15 cellular contexts compared by ENCODE assay signal in genomic region chr2:219987830-219988229, GRCh38.
DNase-seq lines count a peak whose midpoint lies in the region; FAIRE-seq and TF ChIP-seq lines count a peak whose summit lies in the region.
"Had no signal": no experiment of that assay in that cellular context is flagged by ENCODE, and none has a peak within 500 bp of the region (broad histone marks: within the 10 kb centered on the region; RNA-seq: fewer than 3 reads in every experiment).

No MANE protein-coding gene starts in this region.

- WGBS in endodermal cell (ENCODE audit: insufficient coverage in 1 of 2, insufficient read length in 1 of 2), 2 experiments: 67 to 88% methylated on average over 1 to 2 of the region's 2 CpGs

- H3K9me3 Mint-ChIP-seq in endodermal cell: peaks cover 3% of the 10 kb centered on the region

- H3K9ac ChIP-seq in keratinocyte (ENCODE audit: control insufficient read depth, extremely low read depth, insufficient read depth, low read length): no peak overlapping the region
- no peak overlapping the region for H3K9ac ChIP-seq in endodermal cell (ENCODE audit: extremely low read depth, low read length, poor library complexity, severe bottlenecking)

- H4K20me1 ChIP-seq in keratinocyte (ENCODE audit: control insufficient read depth, extremely low read depth, insufficient read depth, low read length): no peaks in the 10 kb centered on the region

- H3K4me1 ChIP-seq in keratinocyte (ENCODE audit: control insufficient read depth, extremely low read depth, insufficient read depth, low read length) (no peaks in the 10 kb centered on the region), endodermal cell (ENCODE audit: control insufficient read depth, insufficient read depth, low read length) (no peaks in the 10 kb centered on the region)
- H3K4me1 ChIP-seq: esophagus squamous epithelium, thyroid gland had no signal

- H3K9me3 ChIP-seq in keratinocyte (ENCODE audit: control insufficient read depth, low read depth, low read length) (no peaks in the 10 kb centered on the region), endodermal cell (ENCODE audit: control insufficient read depth, low read length) (peaks cover 7% of the 10 kb centered on the region)
- H3K9me3 ChIP-seq: esophagus squamous epithelium, thyroid gland had no signal

- dilution Hi-C loops in keratinocyte (cut with MboI; ENCODE audit: extremely low pct_ligation_motif_present, low sequenced_read_pairs): no loop called here

- H3K27ac Mint-ChIP-seq in endodermal cell: no peak overlapping the region
- H3K27ac Mint-ChIP-seq: CD4-positive, alpha-beta T cell; T-helper 17 cell had no signal

- H3K4me3 Mint-ChIP-seq in endodermal cell: no peak overlapping the region
- H3K4me3 Mint-ChIP-seq: CD4-positive, alpha-beta T cell; T-helper 17 cell had no signal

- no peak overlapping the region for H2AFZ ChIP-seq in keratinocyte (ENCODE audit: control insufficient read depth, low read length)

- no peaks in the 10 kb centered on the region for H3K9me1 ChIP-seq in keratinocyte (ENCODE audit: control insufficient read depth, extremely low read depth, insufficient read depth, low read length)

- TF ChIP-seq CTCF in AG09309 (IDR thresholded peaks at IDR 0.05; ENCODE audit: control insufficient read depth, insufficient read depth, low read depth, low read length, missing control alignments) (no peak), keratinocyte (optimal IDR thresholded peaks at IDR 0.05 in 1 of 3, IDR thresholded peaks at IDR 0.05 in 1 of 3, conservative IDR thresholded peaks at IDR 0.05 in 1 of 3; ENCODE audit: extremely low read depth in 1 of 3, insufficient read depth in 2 of 3, low read length in 3 of 3) (no peak), endodermal cell (conservative IDR thresholded peaks at IDR 0.05) (no peak)

- FAIRE-seq in keratinocyte (lab: Jason Lieb, UNC): no peak

- no peak overlapping the region for H3K4me2 ChIP-seq in keratinocyte (ENCODE audit: control insufficient read depth, extremely low read depth, insufficient read depth, low read depth, low read length)

- H3K27me3 Mint-ChIP-seq in endodermal cell (ENCODE audit: insufficient read depth): peaks cover 3% of the 10 kb centered on the region
- H3K27me3 Mint-ChIP-seq: CD4-positive, alpha-beta T cell had no signal

- no peaks in the 10 kb centered on the region for H3K36me3 Mint-ChIP-seq in endodermal cell (ENCODE audit: low read depth)

- DNase-seq in AG09309 (ENCODE audit: low read depth): peak; percentile 75
- peak; percentile 84 for DNase-seq in HS-5 (ENCODE audit: low read depth)
- DNase-seq in astrocyte of the hippocampus (ENCODE audit: low read depth, low spot score): peak; percentile 78
- DNase-seq in keratinocyte (ENCODE audit: low read depth, low spot score): peak; percentile 56
- DNase-seq in DMS153 treated with DMSO at 0.1 percent for 48 hours (lab: John Stamatoyannopoulos, UW; ENCODE audit: unreplicated experiment): no peak
- DNase-seq in NCI-H2081 (lab: John Stamatoyannopoulos, UW): no peak
- no peak for DNase-seq in endodermal cell
- no peak for DNase-seq in LoVo (ENCODE audit: low spot score)
- DNase-seq: CD4-positive, alpha-beta T cell; esophagus squamous epithelium; Karpas-422; NCI-H510A treated with DMSO at 0.1 percent for 48 hours; posterior cingulate gyrus; T-helper 17 cell; thyroid gland had no signal

- H3K36me3 ChIP-seq in keratinocyte (ENCODE audit: control insufficient read depth in 2 of 2, extremely low read depth in 1 of 2, insufficient read depth in 2 of 2, low read length in 2 of 2) (no peaks in the 10 kb centered on the region), endodermal cell (ENCODE audit: control insufficient read depth, insufficient read depth, low read length) (no peaks in the 10 kb centered on the region)
- H3K36me3 ChIP-seq: esophagus squamous epithelium, thyroid gland had no signal

- H3K4me3 ChIP-seq in AG09309 (ENCODE audit: control insufficient read depth, low read depth, low read length): no peak overlapping the region
- no peak overlapping the region for H3K4me3 ChIP-seq in keratinocyte (ENCODE audit: control insufficient read depth in 2 of 3, extremely low read depth in 1 of 3, insufficient read depth in 2 of 3, low read depth in 1 of 3, low read length in 3 of 3)
- H3K4me3 ChIP-seq in endodermal cell (ENCODE audit: low read length): no peak overlapping the region
- H3K4me3 ChIP-seq: esophagus squamous epithelium, thyroid gland had no signal

- H3K79me2 ChIP-seq in keratinocyte (ENCODE audit: control insufficient read depth, insufficient read depth, low read length): no peaks in the 10 kb centered on the region

- peak overlapping the region; percentile 4 for H3K27ac ChIP-seq in keratinocyte (ENCODE audit: control insufficient read depth, insufficient read depth, low read length)
- no peak overlapping the region for H3K27ac ChIP-seq in endodermal cell (ENCODE audit: low read depth, low read length)
- H3K27ac ChIP-seq: esophagus squamous epithelium, thyroid gland had no signal

- H3K27me3 ChIP-seq in keratinocyte (ENCODE audit: control insufficient read depth, extremely low read depth, insufficient read depth, low read length) (no peaks in the 10 kb centered on the region), endodermal cell (ENCODE audit: control insufficient read depth, insufficient read depth, low read length, poor library complexity, severe bottlenecking) (no peaks in the 10 kb centered on the region)
- H3K27me3 ChIP-seq: esophagus squamous epithelium, thyroid gland had no signal

- H3K4me1 Mint-ChIP-seq in endodermal cell: peaks cover 7% of the 10 kb centered on the region
- H3K4me1 Mint-ChIP-seq: T-helper 17 cell had no signal

Comparison
In these comparisons a context has a peak if more than half of its experiments do, and no peak if none do; other contexts are left out.
1. DNase-seq: peak in AG09309 (single experiment), HS-5 (single experiment), astrocyte of the hippocampus (single experiment) and keratinocyte (single experiment); none in DMS153 treated with DMSO at 0.1 percent for 48 hours (single experiment), NCI-H2081 (0 of 2), endodermal cell (single experiment) and LoVo (single experiment).